1 cellular context compared by ENCODE assay signal in the genomic region with DNA sequence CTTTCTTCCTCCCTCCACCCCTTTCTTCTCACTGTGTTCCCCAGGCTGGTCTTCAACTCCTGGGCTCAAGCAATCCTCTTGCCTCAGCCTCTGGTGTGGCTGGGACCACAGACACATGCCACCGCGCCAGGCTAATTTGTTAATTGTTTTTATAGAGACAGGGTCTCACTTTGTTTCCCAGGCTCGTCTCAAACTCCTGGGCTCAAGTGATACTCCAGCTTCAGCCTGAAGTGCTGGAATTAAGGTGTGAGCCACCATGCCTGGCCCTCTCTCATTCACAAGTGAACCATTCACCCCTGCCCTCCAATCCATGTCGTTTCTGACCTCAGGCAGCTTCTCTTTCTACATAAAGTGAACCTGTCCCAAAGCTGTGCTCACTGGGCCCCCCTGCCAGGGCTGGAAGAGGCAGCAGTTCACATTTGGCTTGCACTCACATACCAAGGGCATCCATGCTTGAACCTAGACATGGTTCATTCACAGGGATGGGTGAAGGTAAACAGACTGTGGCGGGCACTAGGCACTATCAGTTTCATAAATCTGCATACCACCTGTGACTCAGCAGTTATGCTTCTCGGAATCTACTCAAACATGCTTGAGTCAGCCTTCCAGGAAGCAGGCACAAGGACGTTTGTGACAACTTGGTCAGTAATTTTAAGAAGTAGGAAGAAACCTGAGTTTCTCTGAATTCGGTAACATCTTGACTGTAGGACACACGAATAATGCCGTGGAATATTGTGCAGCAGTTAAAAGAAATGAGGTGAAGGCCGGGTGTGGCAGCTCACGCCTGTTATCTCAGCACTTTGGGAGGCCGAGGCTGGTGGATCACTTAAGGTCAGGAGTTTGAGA.
TF ChIP-seq lines count a peak whose summit lies in the region.

No MANE protein-coding gene starts in this region.

TF ChIP-seq in K562, 482 proteins besides CTCF, POLR2A, EP300 and RAD21 (continues in another document):
- TF ChIP-seq GATAD2A (IDR thresholded peaks at IDR 0.05) (peak; percentile 99), MEIS2 (IDR thresholded peaks at IDR 0.05; ENCODE audit: partially characterized antibody) (peak; percentile 55), ASH1L (IDR thresholded peaks at IDR 0.05; ENCODE audit: borderline replicate concordance, low read depth, partially characterized antibody) (no peak), BRD9 (IDR thresholded peaks at IDR 0.05; ENCODE audit: low read depth, partially characterized antibody) (peak; percentile 87), MCM5 (IDR thresholded peaks at IDR 0.05; ENCODE audit: low read depth) (no peak), SMAD2 (IDR thresholded peaks at IDR 0.05; ENCODE audit: low read depth, low read length) (no peak), ZZZ3 (IDR thresholded peaks at IDR 0.05) (no peak), ZNF408 (CRISPR knock-in tag; IDR thresholded peaks at IDR 0.05; ENCODE audit: low read depth) (no peak), SP2 (IDR thresholded peaks at IDR 0.05; ENCODE audit: extremely low read depth, low read depth, low read length, poor library complexity, severe bottlenecking) (no peak), SAFB2 (IDR thresholded peaks at IDR 0.05; ENCODE audit: borderline replicate concordance, low read depth, low read length, severe bottlenecking) (no peak), ZNF766 (CRISPR knock-in tag; conservative IDR thresholded peaks at IDR 0.05) (peak; percentile 91), ZNF668 (CRISPR knock-in tag; IDR thresholded peaks at IDR 0.05) (peak; percentile 93), CEBPB (tag; IDR thresholded peaks at IDR 0.05) (no peak), CREB1 (IDR thresholded peaks at IDR 0.05) (no peak), CREB1 (CRISPR knock-in tag; IDR thresholded peaks at IDR 0.05) (no peak), MEF2A (IDR thresholded peaks at IDR 0.05; ENCODE audit: control insufficient read depth, low read depth, low read length) (no peak), RBFOX2 (IDR thresholded peaks at IDR 0.05; ENCODE audit: low read depth, low read length) (no peak), FOXJ2 (tag; IDR thresholded peaks at IDR 0.05) (0 out of 2 replicates have a peak, but pooled peaks have one; percentile 51), TOE1 (IDR thresholded peaks at IDR 0.05; ENCODE audit: borderline replicate concordance) (0 out of 2 replicates have a peak, but pooled peaks have one; percentile 26), TOE1 (CRISPR knock-in tag; IDR thresholded peaks at IDR 0.05; ENCODE audit: borderline replicate concordance, low read depth) (no peak), HOXB6 (CRISPR knock-in tag; IDR thresholded peaks at IDR 0.05; ENCODE audit: borderline replicate concordance) (no peak), ZNF79 (CRISPR knock-in tag; IDR thresholded peaks at IDR 0.05; ENCODE audit: low read depth) (peak; percentile 79), CBFA2T3 (IDR thresholded peaks at IDR 0.05) (peak; percentile 65), ZNF695 (CRISPR knock-in tag; IDR thresholded peaks at IDR 0.05) (no peak), KLF10 (CRISPR knock-in tag; IDR thresholded peaks at IDR 0.05) (no peak), ZNF140 (CRISPR knock-in tag; IDR thresholded peaks at IDR 0.05) (no peak), JUND (IDR thresholded peaks at IDR 0.05; ENCODE audit: borderline replicate concordance, low read depth, low read length) (peak; percentile 94), JUND (tag; IDR thresholded peaks at IDR 0.05; ENCODE audit: borderline replicate concordance, low read depth, low read length) (peak; percentile 97; the same call in 2 of the 3 replicates), MED1 (CRISPR knock-in tag; IDR thresholded peaks at IDR 0.05; ENCODE audit: borderline replicate concordance) (no peak), KLF13 (tag; IDR thresholded peaks at IDR 0.05; ENCODE audit: borderline replicate concordance, low read depth) (peak; percentile 63; the same call in 1 of the 2 replicates), PURB (CRISPR knock-in tag; IDR thresholded peaks at IDR 0.05; ENCODE audit: low read depth) (no peak), FOXK1 (CRISPR knock-in tag; IDR thresholded peaks at IDR 0.05; ENCODE audit: borderline replicate concordance) (no peak), ZNF707 (CRISPR knock-in tag; conservative IDR thresholded peaks at IDR 0.05) (0 out of 2 replicates have a peak, but pooled peaks have one; percentile 59), MTA3 (IDR thresholded peaks at IDR 0.05; ENCODE audit: borderline replicate concordance) (peak; percentile 97), NFE2L1 (tag; IDR thresholded peaks at IDR 0.05; ENCODE audit: borderline replicate concordance, low read depth) (peak; percentile 97), SIX5 (IDR thresholded peaks at IDR 0.05; ENCODE audit: borderline replicate concordance in 1 of 2, insufficient read depth in 1 of 2, low read depth in 1 of 2, low read length in 2 of 2) (no peak), BRCA1 (IDR thresholded peaks at IDR 0.05) (no peak), BRCA1 (CRISPR knock-in tag; IDR thresholded peaks at IDR 0.05) (no peak), ETV6 (IDR thresholded peaks at IDR 0.05; ENCODE audit: borderline replicate concordance in 1 of 2, low read depth in 2 of 2, low read length in 1 of 2) (peak in 1 of 2 experiments; percentile 72; a peak in 1 of 4 replicates), ETV6 (CRISPR knock-in tag; IDR thresholded peaks at IDR 0.05; ENCODE audit: borderline replicate concordance) (no peak), PHB (CRISPR knock-in tag; IDR thresholded peaks at IDR 0.05) (no peak), ZNF184 (CRISPR knock-in tag; IDR thresholded peaks at IDR 0.05) (no peak), SMAD4 (CRISPR knock-in tag; conservative IDR thresholded peaks at IDR 0.05) (peak; percentile 97), NCOA4 (IDR thresholded peaks at IDR 0.05; ENCODE audit: partially characterized antibody) (no peak), DPF2 (IDR thresholded peaks at IDR 0.05) (peak; percentile 98), ATF7 (IDR thresholded peaks at IDR 0.05) (peak; percentile 75), IFI16 (CRISPR knock-in tag; IDR thresholded peaks at IDR 0.05) (peak; percentile 75), MYNN (IDR thresholded peaks at IDR 0.05) (peak; percentile 93), MYNN (CRISPR knock-in tag; IDR thresholded peaks at IDR 0.05) (no peak), FUS (optimal IDR thresholded peaks at IDR 0.05; ENCODE audit: low read depth, low read length) (no peak), KDM1A (IDR thresholded peaks at IDR 0.05) (no peak; a peak in 1 of 4 replicates), ZNF699 (CRISPR knock-in tag; IDR thresholded peaks at IDR 0.05; ENCODE audit: insufficient replicate concordance) (no peak), ZNF3 (CRISPR knock-in tag; IDR thresholded peaks at IDR 0.05) (no peak)
- TF ChIP-seq, protein P1, sequence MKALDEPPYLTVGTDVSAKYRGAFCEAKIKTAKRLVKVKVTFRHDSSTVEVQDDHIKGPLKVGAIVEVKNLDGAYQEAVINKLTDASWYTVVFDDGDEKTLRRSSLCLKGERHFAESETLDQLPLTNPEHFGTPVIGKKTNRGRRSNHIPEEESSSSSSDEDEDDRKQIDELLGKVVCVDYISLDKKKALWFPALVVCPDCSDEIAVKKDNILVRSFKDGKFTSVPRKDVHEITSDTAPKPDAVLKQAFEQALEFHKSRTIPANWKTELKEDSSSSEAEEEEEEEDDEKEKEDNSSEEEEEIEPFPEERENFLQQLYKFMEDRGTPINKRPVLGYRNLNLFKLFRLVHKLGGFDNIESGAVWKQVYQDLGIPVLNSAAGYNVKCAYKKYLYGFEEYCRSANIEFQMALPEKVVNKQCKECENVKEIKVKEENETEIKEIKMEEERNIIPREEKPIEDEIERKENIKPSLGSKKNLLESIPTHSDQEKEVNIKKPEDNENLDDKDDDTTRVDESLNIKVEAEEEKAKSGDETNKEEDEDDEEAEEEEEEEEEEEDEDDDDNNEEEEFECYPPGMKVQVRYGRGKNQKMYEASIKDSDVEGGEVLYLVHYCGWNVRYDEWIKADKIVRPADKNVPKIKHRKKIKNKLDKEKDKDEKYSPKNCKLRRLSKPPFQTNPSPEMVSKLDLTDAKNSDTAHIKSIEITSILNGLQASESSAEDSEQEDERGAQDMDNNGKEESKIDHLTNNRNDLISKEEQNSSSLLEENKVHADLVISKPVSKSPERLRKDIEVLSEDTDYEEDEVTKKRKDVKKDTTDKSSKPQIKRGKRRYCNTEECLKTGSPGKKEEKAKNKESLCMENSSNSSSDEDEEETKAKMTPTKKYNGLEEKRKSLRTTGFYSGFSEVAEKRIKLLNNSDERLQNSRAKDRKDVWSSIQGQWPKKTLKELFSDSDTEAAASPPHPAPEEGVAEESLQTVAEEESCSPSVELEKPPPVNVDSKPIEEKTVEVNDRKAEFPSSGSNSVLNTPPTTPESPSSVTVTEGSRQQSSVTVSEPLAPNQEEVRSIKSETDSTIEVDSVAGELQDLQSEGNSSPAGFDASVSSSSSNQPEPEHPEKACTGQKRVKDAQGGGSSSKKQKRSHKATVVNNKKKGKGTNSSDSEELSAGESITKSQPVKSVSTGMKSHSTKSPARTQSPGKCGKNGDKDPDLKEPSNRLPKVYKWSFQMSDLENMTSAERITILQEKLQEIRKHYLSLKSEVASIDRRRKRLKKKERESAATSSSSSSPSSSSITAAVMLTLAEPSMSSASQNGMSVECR (CRISPR knock-in tag; IDR thresholded peaks at IDR 0.05): peak; percentile 31; the same call in 1 of the 2 replicates
- TF ChIP-seq, protein P2, sequence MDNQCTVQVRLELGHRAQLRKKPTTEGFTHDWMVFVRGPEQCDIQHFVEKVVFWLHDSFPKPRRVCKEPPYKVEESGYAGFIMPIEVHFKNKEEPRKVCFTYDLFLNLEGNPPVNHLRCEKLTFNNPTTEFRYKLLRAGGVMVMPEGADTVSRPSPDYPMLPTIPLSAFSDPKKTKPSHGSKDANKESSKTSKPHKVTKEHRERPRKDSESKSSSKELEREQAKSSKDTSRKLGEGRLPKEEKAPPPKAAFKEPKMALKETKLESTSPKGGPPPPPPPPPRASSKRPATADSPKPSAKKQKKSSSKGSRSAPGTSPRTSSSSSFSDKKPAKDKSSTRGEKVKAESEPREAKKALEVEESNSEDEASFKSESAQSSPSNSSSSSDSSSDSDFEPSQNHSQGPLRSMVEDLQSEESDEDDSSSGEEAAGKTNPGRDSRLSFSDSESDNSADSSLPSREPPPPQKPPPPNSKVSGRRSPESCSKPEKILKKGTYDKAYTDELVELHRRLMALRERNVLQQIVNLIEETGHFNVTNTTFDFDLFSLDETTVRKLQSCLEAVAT (IDR thresholded peaks at IDR 0.05): no peak
- TF ChIP-seq, protein P3, sequence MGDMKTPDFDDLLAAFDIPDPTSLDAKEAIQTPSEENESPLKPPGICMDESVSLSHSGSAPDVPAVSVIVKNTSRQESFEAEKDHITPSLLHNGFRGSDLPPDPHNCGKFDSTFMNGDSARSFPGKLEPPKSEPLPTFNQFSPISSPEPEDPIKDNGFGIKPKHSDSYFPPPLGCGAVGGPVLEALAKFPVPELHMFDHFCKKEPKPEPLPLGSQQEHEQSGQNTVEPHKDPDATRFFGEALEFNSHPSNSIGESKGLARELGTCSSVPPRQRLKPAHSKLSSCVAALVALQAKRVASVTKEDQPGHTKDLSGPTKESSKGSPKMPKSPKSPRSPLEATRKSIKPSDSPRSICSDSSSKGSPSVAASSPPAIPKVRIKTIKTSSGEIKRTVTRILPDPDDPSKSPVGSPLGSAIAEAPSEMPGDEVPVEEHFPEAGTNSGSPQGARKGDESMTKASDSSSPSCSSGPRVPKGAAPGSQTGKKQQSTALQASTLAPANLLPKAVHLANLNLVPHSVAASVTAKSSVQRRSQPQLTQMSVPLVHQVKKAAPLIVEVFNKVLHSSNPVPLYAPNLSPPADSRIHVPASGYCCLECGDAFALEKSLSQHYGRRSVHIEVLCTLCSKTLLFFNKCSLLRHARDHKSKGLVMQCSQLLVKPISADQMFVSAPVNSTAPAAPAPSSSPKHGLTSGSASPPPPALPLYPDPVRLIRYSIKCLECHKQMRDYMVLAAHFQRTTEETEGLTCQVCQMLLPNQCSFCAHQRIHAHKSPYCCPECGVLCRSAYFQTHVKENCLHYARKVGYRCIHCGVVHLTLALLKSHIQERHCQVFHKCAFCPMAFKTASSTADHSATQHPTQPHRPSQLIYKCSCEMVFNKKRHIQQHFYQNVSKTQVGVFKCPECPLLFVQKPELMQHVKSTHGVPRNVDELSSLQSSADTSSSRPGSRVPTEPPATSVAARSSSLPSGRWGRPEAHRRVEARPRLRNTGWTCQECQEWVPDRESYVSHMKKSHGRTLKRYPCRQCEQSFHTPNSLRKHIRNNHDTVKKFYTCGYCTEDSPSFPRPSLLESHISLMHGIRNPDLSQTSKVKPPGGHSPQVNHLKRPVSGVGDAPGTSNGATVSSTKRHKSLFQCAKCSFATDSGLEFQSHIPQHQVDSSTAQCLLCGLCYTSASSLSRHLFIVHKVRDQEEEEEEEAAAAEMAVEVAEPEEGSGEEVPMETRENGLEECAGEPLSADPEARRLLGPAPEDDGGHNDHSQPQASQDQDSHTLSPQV (IDR thresholded peaks at IDR 0.05): peak; percentile 100
- TF ChIP-seq, protein P4, sequence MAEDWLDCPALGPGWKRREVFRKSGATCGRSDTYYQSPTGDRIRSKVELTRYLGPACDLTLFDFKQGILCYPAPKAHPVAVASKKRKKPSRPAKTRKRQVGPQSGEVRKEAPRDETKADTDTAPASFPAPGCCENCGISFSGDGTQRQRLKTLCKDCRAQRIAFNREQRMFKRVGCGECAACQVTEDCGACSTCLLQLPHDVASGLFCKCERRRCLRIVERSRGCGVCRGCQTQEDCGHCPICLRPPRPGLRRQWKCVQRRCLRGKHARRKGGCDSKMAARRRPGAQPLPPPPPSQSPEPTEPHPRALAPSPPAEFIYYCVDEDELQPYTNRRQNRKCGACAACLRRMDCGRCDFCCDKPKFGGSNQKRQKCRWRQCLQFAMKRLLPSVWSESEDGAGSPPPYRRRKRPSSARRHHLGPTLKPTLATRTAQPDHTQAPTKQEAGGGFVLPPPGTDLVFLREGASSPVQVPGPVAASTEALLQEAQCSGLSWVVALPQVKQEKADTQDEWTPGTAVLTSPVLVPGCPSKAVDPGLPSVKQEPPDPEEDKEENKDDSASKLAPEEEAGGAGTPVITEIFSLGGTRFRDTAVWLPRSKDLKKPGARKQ (CRISPR knock-in tag; IDR thresholded peaks at IDR 0.05): no peak
- TF ChIP-seq, protein P5, sequence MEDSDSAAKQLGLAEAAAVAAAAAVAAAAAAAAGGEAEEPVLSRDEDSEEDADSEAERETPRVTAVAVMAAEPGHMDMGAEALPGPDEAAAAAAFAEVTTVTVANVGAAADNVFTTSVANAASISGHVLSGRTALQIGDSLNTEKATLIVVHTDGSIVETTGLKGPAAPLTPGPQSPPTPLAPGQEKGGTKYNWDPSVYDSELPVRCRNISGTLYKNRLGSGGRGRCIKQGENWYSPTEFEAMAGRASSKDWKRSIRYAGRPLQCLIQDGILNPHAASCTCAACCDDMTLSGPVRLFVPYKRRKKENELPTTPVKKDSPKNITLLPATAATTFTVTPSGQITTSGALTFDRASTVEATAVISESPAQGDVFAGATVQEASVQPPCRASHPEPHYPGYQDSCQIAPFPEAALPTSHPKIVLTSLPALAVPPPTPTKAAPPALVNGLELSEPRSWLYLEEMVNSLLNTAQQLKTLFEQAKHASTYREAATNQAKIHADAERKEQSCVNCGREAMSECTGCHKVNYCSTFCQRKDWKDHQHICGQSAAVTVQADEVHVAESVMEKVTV (CRISPR knock-in tag; IDR thresholded peaks at IDR 0.05): no peak
